8 cellular contexts compared by ENCODE assay signal in the genomic region with DNA sequence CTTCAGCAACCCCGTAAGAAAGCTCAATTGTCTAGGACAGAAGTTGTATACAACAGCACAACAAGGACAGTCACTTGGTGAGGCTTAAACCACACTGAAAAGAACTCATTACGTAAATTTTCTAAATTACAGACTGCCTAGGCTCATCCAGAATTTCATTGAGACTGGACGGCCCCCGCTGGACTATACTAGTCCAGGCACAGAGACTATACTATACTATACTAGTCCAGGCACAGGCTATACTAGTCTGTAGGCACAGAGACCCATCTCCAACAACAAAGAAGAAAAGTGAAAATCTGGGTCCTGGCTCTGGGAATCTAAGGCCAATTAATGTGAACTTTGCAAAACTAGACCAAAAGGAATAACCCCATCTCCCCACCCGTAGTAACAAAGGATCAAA. TPM values are rescaled to one million over a fixed set of nuclear protein-coding genes. Genes with fewer than 3 reads are reported as not detected.
DNase-seq lines count a peak whose midpoint lies in the region; ATAC-seq and TF ChIP-seq lines count a peak whose summit lies in the region.

No MANE protein-coding gene starts in this region.

- H2BK12ac ChIP-seq in neuronal stem cell (ENCODE audit: low read length): no peak overlapping the region

- no peak for ATAC-seq in CD8-positive, alpha-beta T cell
- ATAC-seq in HG03139 (IDR thresholded peaks at IDR 0.05; ENCODE audit: unreplicated experiment) (no peak), GM19452 (IDR thresholded peaks at IDR 0.05; ENCODE audit: unreplicated experiment) (no peak)

- no peak overlapping the region for H3K4ac ChIP-seq in neuronal stem cell (ENCODE audit: low read length)

- H4K8ac ChIP-seq in neuronal stem cell (ENCODE audit: low read depth, low read length): no peak overlapping the region

- no peak overlapping the region for H2BK120ac ChIP-seq in neuronal stem cell (ENCODE audit: low read depth, low read length)

- peaks cover 6% of the 10 kb centered on the region for H3K79me1 ChIP-seq in neuronal stem cell (ENCODE audit: low read depth, low read length)

- peak overlapping the region; percentile 56 for H3K27ac ChIP-seq in CD8-positive, alpha-beta T cell (ENCODE audit: low read depth, low read length)
- peak overlapping the region; percentile 19 for H3K27ac ChIP-seq in endodermal cell (ENCODE audit: low read depth, low read length)
- H3K27ac ChIP-seq in neuronal stem cell (replicated peaks; ENCODE audit: low read length): peak overlapping the region; percentile 8

- H2AFZ ChIP-seq in neuronal stem cell (ENCODE audit: low read length): peak overlapping the region; percentile 99

- TF ChIP-seq CTCF in CD8-positive, alpha-beta T cell (IDR thresholded peaks at IDR 0.05): no peak
- TF ChIP-seq CTCF in endodermal cell (conservative IDR thresholded peaks at IDR 0.05): no peak

- H3K36me3 ChIP-seq in CD8-positive, alpha-beta T cell (ENCODE audit: insufficient read depth, low read length): peaks cover 16% of the 10 kb centered on the region
- H3K36me3 ChIP-seq in NT2/D1 (ENCODE audit: insufficient read depth, insufficient read length, low read length) (peaks cover 35% of the 10 kb centered on the region), endodermal cell (ENCODE audit: control insufficient read depth, insufficient read depth, low read length) (peaks cover 41% of the 10 kb centered on the region), neuronal stem cell (replicated peaks in 1 of 2; ENCODE audit: control insufficient read depth in 2 of 2, insufficient read depth in 2 of 2, low read length in 2 of 2) (peaks cover 13 to 39% of the 10 kb centered on the region in 2 donors)

- H3K4me1 ChIP-seq in CD8-positive, alpha-beta T cell (ENCODE audit: insufficient read depth, low read length): peaks cover 9% of the 10 kb centered on the region
- H3K4me1 ChIP-seq in NT2/D1 (ENCODE audit: insufficient read depth, insufficient read length) (no peaks in the 10 kb centered on the region), endodermal cell (ENCODE audit: control insufficient read depth, insufficient read depth, low read length) (no peaks in the 10 kb centered on the region), neuronal stem cell (ENCODE audit: control insufficient read depth in 2 of 2, insufficient read depth in 1 of 2, low read depth in 1 of 2, low read length in 2 of 2) (peaks cover 0 to 4% of the 10 kb centered on the region in 2 donors)

- H3K23ac ChIP-seq in neuronal stem cell (ENCODE audit: low read depth, low read length, poor library complexity): no peak overlapping the region

- H3K27me3 Mint-ChIP-seq in CD8-positive, alpha-beta T cell (ENCODE audit: low read depth): no peaks in the 10 kb centered on the region
- no peaks in the 10 kb centered on the region for H3K27me3 Mint-ChIP-seq in endodermal cell (ENCODE audit: insufficient read depth)

- peak overlapping the region; percentile 63 for H3K4me2 ChIP-seq in neuronal stem cell (ENCODE audit: insufficient read depth, low read length, poor library complexity, severe bottlenecking)

- H3K9me3 Mint-ChIP-seq in CD8-positive, alpha-beta T cell: peaks cover 5% of the 10 kb centered on the region
- H3K9me3 Mint-ChIP-seq in endodermal cell: peaks cover 50% of the 10 kb centered on the region

- POLR2A ChIA-PET in CD8-positive, alpha-beta T cell (lab: Charles Lee): interaction anchor here (1.9 kb wide), 1 partner anchor 64 kb away, joined by 5 read pairs; the partner anchor contains the start of gene ZNF320

- peak overlapping the region; percentile 95 for H3K27ac Mint-ChIP-seq in CD8-positive, alpha-beta T cell
- H3K27ac Mint-ChIP-seq in endodermal cell: peak overlapping the region; percentile 93

- H3K4me1 Mint-ChIP-seq in CD8-positive, alpha-beta T cell (ENCODE audit: low read depth): peaks cover 31% of the 10 kb centered on the region
- H3K4me1 Mint-ChIP-seq in endodermal cell: peaks cover 23% of the 10 kb centered on the region

- intact Hi-C loops in CD8-positive, alpha-beta T cell (cut with DNase I, micrococcal nuclease): loop anchor here (1.0 to 10.0 kb wide), 12 partner anchors 20 to 790 kb away; partner anchors contain the start of genes ZNF468 (in 2 of the 2), ZNF525 (in 2 of the 2), ZNF813 (in 2 of the 2) and ZNF888 (in 2 of the 2)

- peaks cover 33% of the 10 kb centered on the region for H3K9me3 ChIP-seq in CD8-positive, alpha-beta T cell (ENCODE audit: low read length)
- H3K9me3 ChIP-seq in NT2/D1 (ENCODE audit: insufficient read depth, low read length): peaks cover 34% of the 10 kb centered on the region; the same call in 1 of the 2 replicates
- peaks cover 56% of the 10 kb centered on the region for H3K9me3 ChIP-seq in endodermal cell (ENCODE audit: control insufficient read depth, low read length)
- H3K9me3 ChIP-seq in neuronal stem cell (replicated peaks in 1 of 2; ENCODE audit: control insufficient read depth in 2 of 2, insufficient read depth in 1 of 2, low read depth in 1 of 2, low read length in 2 of 2): peaks cover 11 to 57% of the 10 kb centered on the region in 2 donors

- WGBS in endodermal cell (ENCODE audit: insufficient coverage in 1 of 2, insufficient read length in 1 of 2), 2 experiments: 31 to 90% methylated on average over 2 to 5 of the region's 5 CpGs
- WGBS in neuronal stem cell (ENCODE audit: extremely low coverage in 2 of 2, insufficient read length in 2 of 2, insufficient replicate concordance in 1 of 2), 2 donors: no CpG with 5 or more reads among the region's 5 CpGs

- peak overlapping the region; percentile 24 for H3K18ac ChIP-seq in neuronal stem cell (ENCODE audit: low read length)

- H3K4me3 ChIP-seq in CD8-positive, alpha-beta T cell (ENCODE audit: low read depth, low read length): peak overlapping the region; percentile 77
- H3K4me3 ChIP-seq in NT2/D1 (ENCODE audit: insufficient read length, low read depth) (peak overlapping the region; percentile 84), endodermal cell (ENCODE audit: low read length) (peak overlapping the region; percentile 88), neuronal stem cell (ENCODE audit: low read length in 2 of 2) (peak overlapping the region; percentile 78 to 89)

- peak overlapping the region; percentile 94 for H3K4me3 Mint-ChIP-seq in CD8-positive, alpha-beta T cell
- H3K4me3 Mint-ChIP-seq in endodermal cell: peak overlapping the region; percentile 87

- no peak overlapping the region for H4K91ac ChIP-seq in neuronal stem cell (ENCODE audit: low read depth, low read length, poor library complexity)

- no peak overlapping the region for H3K14ac ChIP-seq in neuronal stem cell (ENCODE audit: low read length)

- no peak overlapping the region for H2BK15ac ChIP-seq in neuronal stem cell (ENCODE audit: low read length)

- peak overlapping the region; percentile 54 for H2BK5ac ChIP-seq in neuronal stem cell (ENCODE audit: low read length)

- H3K27me3 ChIP-seq in CD8-positive, alpha-beta T cell (ENCODE audit: insufficient read depth, low read length): no peaks in the 10 kb centered on the region
- H3K27me3 ChIP-seq in NT2/D1 (ENCODE audit: insufficient read depth, insufficient read length) (no peaks in the 10 kb centered on the region), endodermal cell (ENCODE audit: control insufficient read depth, insufficient read depth, low read length, poor library complexity, severe bottlenecking) (no peaks in the 10 kb centered on the region), neuronal stem cell (ENCODE audit: control insufficient read depth in 3 of 3, insufficient read depth in 3 of 3, low read depth in 1 of 3, low read length in 3 of 3) (no peaks in the 10 kb centered on the region)

- H3K9ac ChIP-seq in NT2/D1 (ENCODE audit: insufficient read length, low read depth): peak overlapping the region; percentile 88
- H3K9ac ChIP-seq in endodermal cell (ENCODE audit: extremely low read depth, low read length, poor library complexity, severe bottlenecking): peak overlapping the region; percentile 88
- H3K9ac ChIP-seq in neuronal stem cell (ENCODE audit: low read depth, low read length, poor library complexity): peak overlapping the region; percentile 89

- CTCF ChIA-PET in CD8-positive, alpha-beta T cell (lab: Charles Lee): interaction anchor here (1.0 kb wide), 1 partner anchor 26 kb away, joined by 3 read pairs; no protein-coding TSS in a partner anchor

- DNase-seq in CD8-positive, alpha-beta T cell: no peak
- DNase-seq in NT2/D1 (ENCODE audit: low read depth, low spot score): no peak
- DNase-seq in endodermal cell: no peak
- DNase-seq in neuronal stem cell (ENCODE audit: low spot score): no peak
- DNase-seq in DMS153 treated with DMSO at 0.1 percent for 48 hours (lab: John Stamatoyannopoulos, UW; ENCODE audit: unreplicated experiment): no peak
- DNase-seq in COR-L47 (lab: John Stamatoyannopoulos, UW): no peak

- H2AK5ac ChIP-seq in neuronal stem cell (ENCODE audit: low read depth, low read length): no peak overlapping the region

- peaks cover 46% of the 10 kb centered on the region for H3K36me3 Mint-ChIP-seq in CD8-positive, alpha-beta T cell
- H3K36me3 Mint-ChIP-seq in endodermal cell (ENCODE audit: low read depth): peaks cover 51% of the 10 kb centered on the region

RNA-seq across cellular contexts. Expression of gene ZNF816, which starts 0.7 kb away (rescaled TPM):
- total RNA-seq in CD8-positive, alpha-beta T cell: 1 to 10 TPM; 5.9 to 6.4 TPM
- total RNA-seq in endodermal cell: 10 to 100 TPM; 20.7 to 24.8 TPM
- polyA plus RNA-seq in endodermal cell (2013, experiment 1 of 2): 13.4 TPM
- 13.3 TPM for polyA plus RNA-seq in endodermal cell (2013, experiment 2 of 2)
- polyA plus RNA-seq in neuronal stem cell (2013, experiment 1 of 2): 9.4 TPM
- 9.5 TPM for polyA plus RNA-seq in neuronal stem cell (2013, experiment 2 of 2)

RNA-seq across cellular contexts. Expression of gene ZNF888, which starts 38.8 kb away (rescaled TPM):
- total RNA-seq in CD8-positive, alpha-beta T cell: 1 to 10 TPM; 4.5 to 4.9 TPM
- total RNA-seq in endodermal cell: 10 to 100 TPM; 13.4 to 19.6 TPM
- 4.5 TPM for polyA plus RNA-seq in endodermal cell (2013, experiment 1 of 2)
- polyA plus RNA-seq in endodermal cell (2013, experiment 2 of 2): 5.4 TPM
- polyA plus RNA-seq in neuronal stem cell (2013, experiment 1 of 2): 3.2 TPM
- 3.3 TPM for polyA plus RNA-seq in neuronal stem cell (2013, experiment 2 of 2)

RNA-seq across cellular contexts. Expression of gene ERVV-1, which starts 51.7 kb away (rescaled TPM):
- total RNA-seq in CD8-positive, alpha-beta T cell: not detected
- not detected for total RNA-seq in endodermal cell
- not detected for polyA plus RNA-seq in endodermal cell (2013, experiment 1 of 2)
- polyA plus RNA-seq in endodermal cell (2013, experiment 2 of 2): not detected
- not detected for polyA plus RNA-seq in neuronal stem cell (2013, experiment 1 of 2)
- polyA plus RNA-seq in neuronal stem cell (2013, experiment 2 of 2): not detected
